8 cellular contexts compared by ENCODE assay signal in genomic region chr1:110606784-110607662, GRCh38. TPM values are rescaled to one million over a fixed set of nuclear protein-coding genes. Genes with fewer than 3 reads are reported as not detected.
A peak's percentile ranks its signal among the peaks of the same experiment; 100 is the strongest.
DNase-seq lines count a peak whose midpoint lies in the region; ATAC-seq and TF ChIP-seq lines count a peak whose summit lies in the region.

No MANE protein-coding gene starts in this region.

- DNase-seq in brain microvascular endothelial cell = no peak
- no peak for DNase-seq in occipital lobe (lab: John Stamatoyannopoulos, UW)

- no peak for TF ChIP-seq RAD21 in liver (IDR thresholded peaks at IDR 0.05)

- H2AFZ ChIP-seq in Loucy (ENCODE audit: low read length) = peak overlapping the region; percentile 78

- H4K20me1 ChIP-seq in BLaER1 (peaks cover 56% of the 10 kb centered on the region), Loucy (ENCODE audit: insufficient read depth, low read length, poor library complexity, severe bottlenecking) (no peaks in the 10 kb centered on the region)

- TF ChIP-seq CTCF in Loucy (conservative IDR thresholded peaks at IDR 0.05; ENCODE audit: low read length) (no peak), brain microvascular endothelial cell (IDR thresholded peaks at IDR 0.05; ENCODE audit: low read depth, low read length, missing control alignments) (no peak), liver (IDR thresholded peaks at IDR 0.05; ENCODE audit: low read depth, low read length, missing input control) (no peak)

- H3K4me2 ChIP-seq in BLaER1 (peak overlapping the region; percentile 95), Loucy (ENCODE audit: low read depth, low read length, poor library complexity, severe bottlenecking) (peak overlapping the region; percentile 90)

- peak overlapping the region; percentile 70 for H3K4me3 ChIP-seq in BLaER1
- H3K4me3 ChIP-seq in Loucy (ENCODE audit: low read length, poor library complexity, severe bottlenecking) = peak overlapping the region; percentile 72
- peak overlapping the region; percentile 27 for H3K4me3 ChIP-seq in brain microvascular endothelial cell (ENCODE audit: low read depth, low read length)
- peak overlapping the region in 2 of 3 donors; percentile 51 to 56 for H3K4me3 ChIP-seq in liver (ENCODE audit: low read depth in 1 of 3, low read length in 3 of 3)
- peak overlapping the region; percentile 83 to 84 for H3K4me3 ChIP-seq in stomach smooth muscle (ENCODE audit: low read length in 2 of 2)

- H3K9me3 ChIP-seq in BLaER1 (no peaks in the 10 kb centered on the region), Loucy (ENCODE audit: insufficient read depth, low read depth, low read length) (no peaks in the 10 kb centered on the region), liver (ENCODE audit: control insufficient read depth in 4 of 4, low read length in 3 of 4) (no peaks in the 10 kb centered on the region), stomach smooth muscle (ENCODE audit: control insufficient read depth in 2 of 2, low read length in 2 of 2) (no peaks in the 10 kb centered on the region)

- no peaks in the 10 kb centered on the region for H3F3A ChIP-seq in Loucy (ENCODE audit: low read depth)

- no peaks in the 10 kb centered on the region for H3K36me3 ChIP-seq in BLaER1
- H3K36me3 ChIP-seq in Loucy (ENCODE audit: insufficient read depth, low read length) = no peaks in the 10 kb centered on the region
- no peaks in the 10 kb centered on the region for H3K36me3 ChIP-seq in brain microvascular endothelial cell (replicated peaks)
- H3K36me3 ChIP-seq in liver (ENCODE audit: control insufficient read depth in 4 of 4, insufficient read depth in 3 of 4, low read depth in 1 of 4, low read length in 3 of 4) = no peaks in the 10 kb centered on the region
- H3K36me3 ChIP-seq in stomach smooth muscle (ENCODE audit: control insufficient read depth in 2 of 2, insufficient read depth in 2 of 2, low read length in 2 of 2) = peaks cover 0 to 2% of the 10 kb centered on the region in 2 donors

- no peaks in the 10 kb centered on the region for H3K9me2 ChIP-seq in Loucy (replicated peaks; ENCODE audit: low read depth, low read length)

- peaks cover 75% of the 10 kb centered on the region for H3K27me3 ChIP-seq in BLaER1
- peaks cover 35% of the 10 kb centered on the region for H3K27me3 ChIP-seq in Loucy (ENCODE audit: insufficient read depth, low read length, poor library complexity, severe bottlenecking)
- peaks cover 42% of the 10 kb centered on the region for H3K27me3 ChIP-seq in brain microvascular endothelial cell (replicated peaks)
- peaks cover 3 to 17% (median 12%) of the 10 kb centered on the region in 4 donors for H3K27me3 ChIP-seq in liver (ENCODE audit: control insufficient read depth in 4 of 4, insufficient read depth in 4 of 4, low read length in 3 of 4)
- peaks cover 32 to 38% of the 10 kb centered on the region in 2 donors for H3K27me3 ChIP-seq in stomach smooth muscle (ENCODE audit: control insufficient read depth in 1 of 2, insufficient read depth in 2 of 2, low read length in 2 of 2)

- in situ Hi-C loops in brain microvascular endothelial cell (cut with HindIII; ENCODE audit: low pct_ligation_motif_present, low sequenced_read_pairs) = no loop called here

- H3K79me2 ChIP-seq in Loucy (ENCODE audit: insufficient read depth, low read length) = no peaks in the 10 kb centered on the region

- ATAC-seq in GM19452 (IDR thresholded peaks at IDR 0.05; ENCODE audit: unreplicated experiment) (no peak), HG02763 (IDR thresholded peaks at IDR 0.05; ENCODE audit: unreplicated experiment) (no peak)

- H3K27ac ChIP-seq in BLaER1 = no peak overlapping the region
- no peak overlapping the region for H3K27ac ChIP-seq in brain microvascular endothelial cell
- no peak overlapping the region for H3K27ac ChIP-seq in liver (ENCODE audit: low read depth in 1 of 2, low read length in 2 of 2)
- peak overlapping the region; percentile 37 for H3K27ac ChIP-seq in stomach smooth muscle (ENCODE audit: low read length)

- H3K4me1 ChIP-seq in BLaER1 (peaks cover 43% of the 10 kb centered on the region), Loucy (ENCODE audit: insufficient read depth, low read length, poor library complexity, severe bottlenecking) (peaks cover 10% of the 10 kb centered on the region), liver (ENCODE audit: control insufficient read depth in 4 of 4, insufficient read depth in 4 of 4, low read length in 3 of 4) (peaks cover 5 to 16% (median 13%) of the 10 kb centered on the region in 4 donors), stomach smooth muscle (ENCODE audit: control insufficient read depth, insufficient read depth, low read length) (peaks cover 24% of the 10 kb centered on the region)

- H3K9ac ChIP-seq in BLaER1 (peak overlapping the region; percentile 62), Loucy (ENCODE audit: low read depth, low read length, poor library complexity, severe bottlenecking) (no peak overlapping the region), liver (ENCODE audit: low read depth in 1 of 2, low read length in 2 of 2) (no peak overlapping the region), stomach smooth muscle (ENCODE audit: low read length in 2 of 2) (peak overlapping the region; percentile 49 to 55)

- 2% methylated on average over 93 of the region's 93 CpGs for WGBS in liver

TF ChIP-seq in liver, 16 proteins besides CTCF, POLR2A, EP300 and RAD21:
- TF ChIP-seq, protein P1, sequence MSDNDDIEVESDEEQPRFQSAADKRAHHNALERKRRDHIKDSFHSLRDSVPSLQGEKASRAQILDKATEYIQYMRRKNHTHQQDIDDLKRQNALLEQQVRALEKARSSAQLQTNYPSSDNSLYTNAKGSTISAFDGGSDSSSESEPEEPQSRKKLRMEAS (IDR thresholded peaks at IDR 0.05) = no peak
- no peak for TF ChIP-seq HNF4G (IDR thresholded peaks at IDR 0.05)
- TF ChIP-seq, protein P2, sequence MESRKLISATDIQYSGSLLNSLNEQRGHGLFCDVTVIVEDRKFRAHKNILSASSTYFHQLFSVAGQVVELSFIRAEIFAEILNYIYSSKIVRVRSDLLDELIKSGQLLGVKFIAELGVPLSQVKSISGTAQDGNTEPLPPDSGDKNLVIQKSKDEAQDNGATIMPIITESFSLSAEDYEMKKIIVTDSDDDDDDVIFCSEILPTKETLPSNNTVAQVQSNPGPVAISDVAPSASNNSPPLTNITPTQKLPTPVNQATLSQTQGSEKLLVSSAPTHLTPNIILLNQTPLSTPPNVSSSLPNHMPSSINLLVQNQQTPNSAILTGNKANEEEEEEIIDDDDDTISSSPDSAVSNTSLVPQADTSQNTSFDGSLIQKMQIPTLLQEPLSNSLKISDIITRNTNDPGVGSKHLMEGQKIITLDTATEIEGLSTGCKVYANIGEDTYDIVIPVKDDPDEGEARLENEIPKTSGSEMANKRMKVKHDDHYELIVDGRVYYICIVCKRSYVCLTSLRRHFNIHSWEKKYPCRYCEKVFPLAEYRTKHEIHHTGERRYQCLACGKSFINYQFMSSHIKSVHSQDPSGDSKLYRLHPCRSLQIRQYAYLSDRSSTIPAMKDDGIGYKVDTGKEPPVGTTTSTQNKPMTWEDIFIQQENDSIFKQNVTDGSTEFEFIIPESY (IDR thresholded peaks at IDR 0.05) = no peak

RNA-seq across cellular contexts. Expression of gene KCNA2, which starts 0.9 kb away (rescaled TPM):
- total RNA-seq in liver (under 1 TPM in 1 of 2 donors, not detected in 1; 0.08 TPM), occipital lobe (7.0 TPM)
- polyA plus RNA-seq in liver = under 1 TPM in 1 of 2 donors, not detected in 1; 0.02 TPM

Comparison
In these comparisons a context has a peak if more than half of its experiments do, and no peak if none do; other contexts are left out.
1. H3K4me3 ChIP-seq: peak in every context shown above with its lines; median percentile 84 in stomach smooth muscle; 72 in Loucy; 70 in BLaER1; 54 in liver; 27 in brain microvascular endothelial cell.
2. H3K9ac ChIP-seq: peak in BLaER1 (single experiment) and stomach smooth muscle (2 of 2); none in Loucy (single experiment) and liver (0 of 2).